ENCODE assay signal across 8 cellular contexts in genomic region chr13:50125306-50125555, GRCh38.
DNase-seq lines count a peak whose midpoint lies in the region; ATAC-seq and TF ChIP-seq lines count a peak whose summit lies in the region.

No MANE protein-coding gene starts in this region.

- H3K27ac ChIP-seq in brain microvascular endothelial cell, result peak overlapping the region; percentile 97
- peak overlapping the region; percentile 98 to 100 for H3K27ac ChIP-seq in lung (ENCODE audit: low read depth in 1 of 2, low read length in 1 of 2)
- H3K27ac ChIP-seq in aorta (ENCODE audit: low read depth in 1 of 2, low read length in 2 of 2), result peak overlapping the region; percentile 64 to 92

- TF ChIP-seq CTCF in brain microvascular endothelial cell (IDR thresholded peaks at IDR 0.05; ENCODE audit: low read depth, low read length, missing control alignments) (no peak), lung (IDR thresholded peaks at IDR 0.05; ENCODE audit: control extremely low read depth, extremely low read depth) (no peak)

- WGBS in lung, 2 donors, result 1% methylated on average over 22 to 31 of the region's 31 CpGs
- 0 to 1% methylated on average over 29 to 31 of the region's 31 CpGs for WGBS in aorta, 2 donors

- H3K9me3 ChIP-seq in lung (ENCODE audit: control insufficient read depth in 2 of 2, insufficient read depth in 1 of 2, low read length in 1 of 2) (peaks cover 0 to 3% of the 10 kb centered on the region in 2 donors), aorta (ENCODE audit: control insufficient read depth, low read length) (no peaks in the 10 kb centered on the region)

- intact Hi-C loops in aorta (cut with DNase I), result loop anchor here in 1 of 2 donors (2.0 kb wide), 1 partner anchor 42 kb away; no protein-coding TSS in a partner anchor

- ATAC-seq in HG03442 (IDR thresholded peaks at IDR 0.05; ENCODE audit: unreplicated experiment) (peak; percentile 2), lung (ENCODE audit: insufficient read depth, low FRiP score) (peak; percentile 0), aorta (ENCODE audit: low FRiP score) (peak; percentile 12)

- H3K4me3 ChIP-seq in brain microvascular endothelial cell (ENCODE audit: low read depth, low read length) (peak overlapping the region; percentile 86), lung (peak overlapping the region; percentile 97), aorta (ENCODE audit: low read length in 2 of 2) (peak overlapping the region; percentile 65 to 68)

- DNase-seq in NCI-H1105 treated with DMSO at 0.1 percent for 48 hours (lab: John Stamatoyannopoulos, UW) (peak; percentile 71), NCI-H1105 (lab: John Stamatoyannopoulos, UW) (no peak), brain microvascular endothelial cell (no peak), lung (ENCODE audit: low spot score) (no peak), aorta (no peak), DMS114 treated with DMSO at 0.1 percent for 48 hours (lab: John Stamatoyannopoulos, UW; ENCODE audit: unreplicated experiment) (no peak), HCEC 1CT (no peak)

- H3K4me1 ChIP-seq in lung (ENCODE audit: control insufficient read depth in 2 of 2, insufficient read depth in 2 of 2, low read length in 2 of 2), result peaks cover 12 to 19% of the 10 kb centered on the region in 2 donors
- no peaks in the 10 kb centered on the region for H3K4me1 ChIP-seq in aorta (ENCODE audit: control insufficient read depth in 1 of 2, insufficient read depth in 2 of 2, low read length in 2 of 2)

- in situ Hi-C loops in brain microvascular endothelial cell (cut with HindIII; ENCODE audit: low pct_ligation_motif_present, low sequenced_read_pairs), result no loop called here

- H3K27me3 ChIP-seq in brain microvascular endothelial cell (replicated peaks), result no peaks in the 10 kb centered on the region
- H3K27me3 ChIP-seq in lung (ENCODE audit: control insufficient read depth, insufficient read depth), result no peaks in the 10 kb centered on the region
- no peaks in the 10 kb centered on the region for H3K27me3 ChIP-seq in aorta (ENCODE audit: control insufficient read depth in 1 of 2, insufficient read depth in 2 of 2, low read length in 1 of 2)

- H3K36me3 ChIP-seq in brain microvascular endothelial cell (replicated peaks) (no peaks in the 10 kb centered on the region), lung (ENCODE audit: control insufficient read depth in 2 of 2, insufficient read depth in 2 of 2, low read length in 2 of 2) (peaks cover 0 to 1% of the 10 kb centered on the region in 2 donors), aorta (ENCODE audit: control insufficient read depth in 1 of 2, insufficient read depth in 2 of 2, low read length in 1 of 2) (no peaks in the 10 kb centered on the region)
